Comparison of ENCODE assay signal across 9 cellular contexts in the genomic region with DNA sequence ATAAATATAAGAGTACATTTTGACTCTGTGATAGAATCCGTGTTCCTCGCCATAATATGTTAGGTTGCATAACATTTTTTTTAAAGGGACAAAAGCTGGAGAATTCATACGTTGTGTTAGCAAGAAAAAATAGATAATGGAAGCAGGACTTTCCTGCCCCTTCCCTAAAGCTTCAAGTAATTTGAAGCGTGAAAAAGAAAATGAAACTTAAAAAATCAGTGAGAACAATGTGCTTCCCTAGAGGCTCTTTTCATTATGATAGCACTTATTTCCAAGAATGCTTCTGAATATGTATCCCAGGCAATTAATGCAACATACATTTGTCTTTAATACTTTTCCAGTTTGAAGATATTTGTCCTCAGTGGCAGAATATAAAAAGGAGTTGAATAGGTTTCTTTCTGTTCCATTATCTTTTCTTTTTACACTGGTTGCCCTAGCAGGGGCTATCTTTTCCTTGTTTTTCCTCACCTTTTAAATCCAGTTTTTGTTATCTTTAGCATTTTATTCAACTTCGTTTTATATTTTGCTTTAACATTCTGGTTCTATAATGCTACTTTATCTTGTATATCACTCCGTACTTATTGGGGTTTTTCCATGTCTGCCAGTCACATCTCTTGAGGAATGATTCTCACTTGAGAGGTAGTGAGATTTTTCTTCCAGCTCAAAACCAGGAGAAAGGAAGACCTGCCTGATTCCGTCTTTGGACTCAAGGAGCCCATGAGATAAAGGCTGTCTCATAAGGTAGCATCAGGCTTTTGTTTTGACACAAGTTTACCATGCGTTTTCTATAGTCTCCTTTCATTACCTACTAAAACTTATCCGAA.
A peak's percentile ranks its signal among the peaks of the same experiment; 100 is the strongest.
DNase-seq lines count a peak whose midpoint lies in the region; ATAC-seq, FAIRE-seq and TF ChIP-seq lines count a peak whose summit lies in the region.
"Had no signal": no experiment of that assay in that cellular context is flagged by ENCODE, and none has a peak within 500 bp of the region (broad histone marks: within the 10 kb centered on the region; RNA-seq: fewer than 3 reads in every experiment).

No MANE protein-coding gene starts in this region.

- peak overlapping the region; percentile 70 for H3K4me2 ChIP-seq in fibroblast of lung (ENCODE audit: extremely low read depth, insufficient read depth, low read length)

- H3K4me1 ChIP-seq in fibroblast of lung (ENCODE audit: control insufficient read depth, extremely low read depth, insufficient read depth, low read length) (peaks cover 11% of the 10 kb centered on the region), rectal smooth muscle tissue (ENCODE audit: control insufficient read depth, insufficient read depth, low read length) (peaks cover 38% of the 10 kb centered on the region)

- H3K27me3 ChIP-seq in GM06990 (replicated peaks; ENCODE audit: control insufficient read depth, insufficient read depth, low read length): no peaks in the 10 kb centered on the region
- no peaks in the 10 kb centered on the region for H3K27me3 ChIP-seq in fibroblast of lung (ENCODE audit: control insufficient read depth, insufficient read depth, low read length)
- no peaks in the 10 kb centered on the region for H3K27me3 ChIP-seq in rectal smooth muscle tissue (ENCODE audit: control insufficient read depth, insufficient read depth, low read length)

- H3K36me3 ChIP-seq in GM06990 (ENCODE audit: control insufficient read depth, insufficient read depth, low read length) (no peaks in the 10 kb centered on the region; the same call in 1 of the 2 replicates), fibroblast of lung (ENCODE audit: control insufficient read depth, insufficient read depth, low read length) (no peaks in the 10 kb centered on the region), rectal smooth muscle tissue (ENCODE audit: control insufficient read depth, insufficient read depth, low read length) (peaks cover 2% of the 10 kb centered on the region)

- H3K9me3 ChIP-seq in fibroblast of lung (ENCODE audit: control insufficient read depth, insufficient read depth, low read depth, low read length): no peaks in the 10 kb centered on the region

- FAIRE-seq in RCC 7860 (lab: Jason Lieb, UNC): peak; percentile 50

- H3K4me3 ChIP-seq in GM06990 (replicated peaks; ENCODE audit: low read depth, low read length): peak overlapping the region; percentile 39
- H3K4me3 ChIP-seq in fibroblast of lung (replicated peaks in 1 of 4; ENCODE audit: control extremely low read depth in 1 of 4, insufficient read depth in 1 of 4, low read depth in 3 of 4, low read length in 4 of 4): peak overlapping the region in 3 of 4 experiments; percentile 2 to 27 (median 15)
- H3K4me3 ChIP-seq in rectal smooth muscle tissue (ENCODE audit: low read length): no peak overlapping the region

- H3K9ac ChIP-seq in fibroblast of lung (ENCODE audit: insufficient read depth, low read length) (no peak overlapping the region), rectal smooth muscle tissue (ENCODE audit: low read length) (no peak overlapping the region)

- no peak overlapping the region for H2AFZ ChIP-seq in fibroblast of lung (ENCODE audit: low read length)

- TF ChIP-seq CTCF in GM06990 (IDR thresholded peaks at IDR 0.05; ENCODE audit: insufficient read depth, low read length, poor library complexity, severe bottlenecking) (no peak), fibroblast of lung (conservative IDR thresholded peaks at IDR 0.05 in 1 of 2, IDR thresholded peaks at IDR 0.05 in 1 of 2; ENCODE audit: low read depth in 1 of 2, low read length in 2 of 2) (no peak)

- no peaks in the 10 kb centered on the region for H4K20me1 ChIP-seq in fibroblast of lung (ENCODE audit: control insufficient read depth, extremely low read depth, insufficient read depth, low read length)

- H3K27ac ChIP-seq in fibroblast of lung (ENCODE audit: insufficient read depth, low read length) (peak overlapping the region; percentile 6), rectal smooth muscle tissue (ENCODE audit: low read depth, low read length) (peak overlapping the region; percentile 41)

- ATAC-seq in GM18870 (IDR thresholded peaks at IDR 0.05; ENCODE audit: unreplicated experiment) (no peak), HG03280 (IDR thresholded peaks at IDR 0.05; ENCODE audit: unreplicated experiment) (no peak)

- DNase-seq in GM06990 (ENCODE audit: extremely low read depth, insufficient read length) (no peak), RCC 7860 (ENCODE audit: low spot score) (no peak), fibroblast of lung (ENCODE audit: low read depth in 2 of 2) (no peak), OCI-M2 (lab: John Stamatoyannopoulos, UW; ENCODE audit: unreplicated experiment) (no peak), NCI-H524 (lab: John Stamatoyannopoulos, UW) (no peak)
- DNase-seq: NCI-H1105 had no signal

- H3K79me2 ChIP-seq in fibroblast of lung (ENCODE audit: control insufficient read depth, insufficient read depth, low read length): peaks cover 89% of the 10 kb centered on the region
